In genomic region chr5:75729321-75729720, GRCh38 we compare ENCODE assay signal across 16 cellular contexts. TPM values are rescaled to one million over a fixed set of nuclear protein-coding genes. Genes with fewer than 3 reads are reported as not detected.
DNase-seq lines count a peak whose midpoint lies in the region; ATAC-seq, FAIRE-seq and TF ChIP-seq lines count a peak whose summit lies in the region.
"Had no signal": no experiment of that assay in that cellular context is flagged by ENCODE, and none has a peak within 500 bp of the region (broad histone marks: within the 10 kb centered on the region; RNA-seq: fewer than 3 reads in every experiment).

No MANE protein-coding gene starts in this region.

- H3K9me3 ChIP-seq in small intestine (ENCODE audit: control insufficient read depth, low read depth): no peaks in the 10 kb centered on the region

- peaks cover 0 to 5% of the 10 kb centered on the region in 2 donors for H3K4me1 ChIP-seq in small intestine (ENCODE audit: control insufficient read depth in 2 of 2, insufficient read depth in 1 of 2, low read depth in 1 of 2, low read length in 1 of 2)

- H3K27ac ChIP-seq in dorsolateral prefrontal cortex (peak overlapping the region in 47 of 59 donors; percentile 8 to 83 (median 56)), small intestine (ENCODE audit: low read depth in 1 of 2, low read length in 1 of 2) (peak overlapping the region in 1 of 2 donors; percentile 70)
- H3K27ac ChIP-seq: KMS-11 had no signal

- FAIRE-seq in small intestine (lab: Jason Lieb, UNC): no peak
- FAIRE-seq: A204.1, HepG2, RCC 7860 had no signal

- H3K36me3 ChIP-seq in small intestine (ENCODE audit: control insufficient read depth in 2 of 2, insufficient read depth in 2 of 2, low read length in 2 of 2): no peaks in the 10 kb centered on the region

- 14 to 52% (median 32%) methylated on average over 3 of the region's 3 CpGs for WGBS in small intestine, 3 donors

- H3K27me3 ChIP-seq in dorsolateral prefrontal cortex: no peaks in the 10 kb centered on the region
- peaks cover 0 to 2% of the 10 kb centered on the region in 2 donors for H3K27me3 ChIP-seq in small intestine (ENCODE audit: control insufficient read depth in 2 of 2, insufficient read depth in 2 of 2, low read length in 2 of 2)

- DNase-seq in SK-MEL-5 (ENCODE audit: low read depth, low spot score) (peak; percentile 64), dorsolateral prefrontal cortex (no peak), midbrain (lab: John Stamatoyannopoulos, UW) (peak; percentile 47), small intestine (peak; percentile 70), NCI-H2081 treated with DMSO at 0.1 percent for 48 hours (lab: John Stamatoyannopoulos, UW) (no peak)
- no peak for DNase-seq in activated CD4-positive, alpha-beta T cell treated with anti-CD3 and anti-CD28 coated beads for 48 hours
- DNase-seq: NCI-H1092, NCI-H187, NCI-H2171 treated with DMSO at 0.1 percent for 48 hours, NCI-H510A treated with DMSO at 0.1 percent for 48 hours had no signal

- intact Hi-C loops in dorsolateral prefrontal cortex (cut with DNase I): no loop called here

- in situ Hi-C loops in SK-MEL-5 (cut with HindIII; ENCODE audit: low pct_unique_long_range_greater_than_20kb, low sequenced_read_pairs): no loop called here

- no peak for ATAC-seq in GM21529 (IDR thresholded peaks at IDR 0.05; ENCODE audit: unreplicated experiment)
- ATAC-seq in HG03039 (IDR thresholded peaks at IDR 0.05; ENCODE audit: unreplicated experiment): no peak
- ATAC-seq: HepG2 had no signal

- H3K4me3 ChIP-seq in dorsolateral prefrontal cortex (peak overlapping the region in 1 of 59 donors; percentile 9), small intestine (ENCODE audit: low read depth in 1 of 2, low read length in 2 of 2) (no peak overlapping the region)

- TF ChIP-seq CTCF in dorsolateral prefrontal cortex (IDR thresholded peaks at IDR 0.05 in 54 of 56, conservative IDR thresholded peaks at IDR 0.05 in 2 of 56; ENCODE audit: low read depth in 1 of 56, partially characterized antibody in 56 of 56): no peak

RNA-seq across cellular contexts. Expression of gene POC5, which starts 12.1 kb away (rescaled TPM):
- total RNA-seq in SK-MEL-5 (2014; rRNA removed; shearing (Covaris generic)): 12.5 and 18.3 TPM in 2 replicates
- 9.6 and 18.1 TPM in 2 replicates for polyA plus RNA-seq in SK-MEL-5 (2015; cell fraction: cytosol; rRNA removed)
- 45.7 and 54.2 TPM in 2 replicates for polyA plus RNA-seq in SK-MEL-5 (2015; cell fraction: nucleus; rRNA removed)
- total RNA-seq in dorsolateral prefrontal cortex: 10 to 100 TPM in 115 of 120 experiments, 1 to 10 TPM in 5; 7.6 to 28.1 (median 15.2) TPM
- 1 to 10 TPM; 4.3 to 9.0 (median 4.9) TPM for polyA plus RNA-seq in small intestine

Comparison
In these comparisons a context has a peak if more than half of its experiments do, and no peak if none do; other contexts are left out.
1. DNase-seq: peak in SK-MEL-5 (single experiment), midbrain (single experiment) and small intestine (single experiment); none in dorsolateral prefrontal cortex (0 of 10), activated CD4-positive, alpha-beta T cell treated with anti-CD3 and anti-CD28 coated beads for 48 hours (single experiment) and NCI-H2081 treated with DMSO at 0.1 percent for 48 hours (single experiment).